11 cellular contexts compared by ENCODE assay signal in genomic region chrX:19811807-19812604, GRCh38.
DNase-seq lines count a peak whose midpoint lies in the region; ATAC-seq and TF ChIP-seq lines count a peak whose summit lies in the region.
"Had no signal": no experiment of that assay in that cellular context is flagged by ENCODE, and none has a peak within 500 bp of the region (broad histone marks: within the 10 kb centered on the region; RNA-seq: fewer than 3 reads in every experiment).

No MANE protein-coding gene starts in this region.

- TF ChIP-seq EP300 in neural cell (conservative IDR thresholded peaks at IDR 0.05; ENCODE audit: poor library complexity, severe bottlenecking) = no peak

- in situ Hi-C loops in KBM-7 (cut with MboI; ENCODE audit: low pct_unique_long_range_greater_than_20kb, low sequenced_read_pairs) = no loop called here

- H3K9me3 Mint-ChIP-seq in activated naive CD8-positive, alpha-beta T cell treated with anti-CD3 and anti-CD28 coated beads for 36 hours = peaks cover 4% of the 10 kb centered on the region
- no peaks in the 10 kb centered on the region; the same call in 2 of the 3 replicates for H3K9me3 Mint-ChIP-seq in GM23338

- H3F3A ChIP-seq in neural cell (ENCODE audit: insufficient read depth, low read length, poor library complexity, severe bottlenecking) (no peaks in the 10 kb centered on the region), GM23338 (replicated peaks; ENCODE audit: low read depth) (no peaks in the 10 kb centered on the region)

- H2AFZ ChIP-seq in neural cell (ENCODE audit: low read depth, low read length) (no peak overlapping the region), GM23338 (no peak overlapping the region)

- DNase-seq in GF-D8 (lab: John Stamatoyannopoulos, UW) (peak; percentile 57), KBM-7 (peak; percentile 75), NCI-H1105 (lab: John Stamatoyannopoulos, UW) (no peak), GM23338 (ENCODE audit: low spot score) (no peak), mesenteric fat pad (ENCODE audit: low spot score) (no peak)
- no peak for DNase-seq in activated naive CD8-positive, alpha-beta T cell treated with anti-CD3 and anti-CD28 coated beads for 36 hours
- DNase-seq: NCI-H1048, T1000 had no signal

- H3K27ac ChIP-seq in neural cell (ENCODE audit: low read length) (peak overlapping the region; percentile 89), GM23338 (ENCODE audit: low read depth) (no peak overlapping the region)

- no peaks in the 10 kb centered on the region for H3K9me2 ChIP-seq in neural cell (ENCODE audit: insufficient read depth, low read length)
- H3K9me2 ChIP-seq in GM23338 (ENCODE audit: insufficient read depth) = no peaks in the 10 kb centered on the region

- H3K36me3 ChIP-seq in neural cell (ENCODE audit: insufficient read depth, low read length) (no peaks in the 10 kb centered on the region), GM23338 (ENCODE audit: insufficient read depth) (no peaks in the 10 kb centered on the region)

- no peak overlapping the region for H3K4me2 ChIP-seq in neural cell (ENCODE audit: low read length)
- no peak overlapping the region for H3K4me2 ChIP-seq in GM23338
- H3K4me2 ChIP-seq: smooth muscle cell had no signal

- no peaks in the 10 kb centered on the region for H3K27me3 ChIP-seq in neural cell (ENCODE audit: insufficient read depth, low read depth, low read length)
- H3K27me3 ChIP-seq in GM23338 (ENCODE audit: insufficient read depth) = no peaks in the 10 kb centered on the region

- H3K4me1 ChIP-seq in GM23338 (ENCODE audit: insufficient read depth) = no peaks in the 10 kb centered on the region

- H3K9ac ChIP-seq in neural cell (ENCODE audit: low read length) = peak overlapping the region; percentile 49

- H3K27me3 Mint-ChIP-seq in activated naive CD8-positive, alpha-beta T cell treated with anti-CD3 and anti-CD28 coated beads for 36 hours = no peaks in the 10 kb centered on the region
- H3K27me3 Mint-ChIP-seq in GM23338 (ENCODE audit: insufficient read depth, low read depth, poor library complexity) = peaks cover 6% of the 10 kb centered on the region

- H3K4me3 ChIP-seq in neural cell (ENCODE audit: low read length) (peak overlapping the region; percentile 40), GM23338 (no peak overlapping the region)
- H3K4me3 ChIP-seq: smooth muscle cell had no signal

- H3K79me2 ChIP-seq in neural cell (replicated peaks; ENCODE audit: insufficient read depth, low read length) (no peaks in the 10 kb centered on the region), GM23338 (replicated peaks; ENCODE audit: insufficient read depth) (no peaks in the 10 kb centered on the region)

- ATAC-seq in HG03442 (IDR thresholded peaks at IDR 0.05; ENCODE audit: unreplicated experiment) = no peak
- no peak for ATAC-seq in GM23338

- H3K9me3 ChIP-seq in neural cell (ENCODE audit: low read length) = no peaks in the 10 kb centered on the region

- TF ChIP-seq RAD21 in neural cell (conservative IDR thresholded peaks at IDR 0.05) = no peak

- no peaks in the 10 kb centered on the region for H4K20me1 ChIP-seq in neural cell (ENCODE audit: insufficient read depth)
- H4K20me1 ChIP-seq in GM23338 (replicated peaks; ENCODE audit: insufficient read depth) = no peaks in the 10 kb centered on the region

- H3K27ac Mint-ChIP-seq in activated naive CD8-positive, alpha-beta T cell treated with anti-CD3 and anti-CD28 coated beads for 36 hours = peak overlapping the region; percentile 79
- no peak overlapping the region for H3K27ac Mint-ChIP-seq in GM23338

- peak overlapping the region; percentile 11 for H3K4me3 Mint-ChIP-seq in activated naive CD8-positive, alpha-beta T cell treated with anti-CD3 and anti-CD28 coated beads for 36 hours
- no peak overlapping the region for H3K4me3 Mint-ChIP-seq in GM23338

- H3K36me3 Mint-ChIP-seq in activated naive CD8-positive, alpha-beta T cell treated with anti-CD3 and anti-CD28 coated beads for 36 hours = peaks cover 19% of the 10 kb centered on the region
- H3K36me3 Mint-ChIP-seq in GM23338 (ENCODE audit: low read depth) = peaks cover 8% of the 10 kb centered on the region; the same call in 2 of the 3 replicates

- peaks cover 46% of the 10 kb centered on the region for H3K4me1 Mint-ChIP-seq in activated naive CD8-positive, alpha-beta T cell treated with anti-CD3 and anti-CD28 coated beads for 36 hours
- peaks cover 18% of the 10 kb centered on the region for H3K4me1 Mint-ChIP-seq in GM23338

- TF ChIP-seq CTCF in neural cell (IDR thresholded peaks at IDR 0.05; ENCODE audit: poor library complexity, severe bottlenecking) (no peak), GM23338 (conservative IDR thresholded peaks at IDR 0.05; ENCODE audit: low read depth in 2 of 2) (no peak)

TF ChIP-seq in neural cell, 6 proteins besides CTCF, POLR2A, EP300 and RAD21:
- TF ChIP-seq SMC3 (conservative IDR thresholded peaks at IDR 0.05; ENCODE audit: poor library complexity) = no peak
TF ChIP-seq in neural cell: peak in this region for 0.

TF ChIP-seq in GM23338, 12 proteins besides CTCF, POLR2A, EP300 and RAD21 (continues in another document):
- TF ChIP-seq EZH2 (IDR thresholded peaks at IDR 0.05; ENCODE audit: low read depth, unreplicated experiment) (no peak), JUNB (IDR thresholded peaks at IDR 0.05; ENCODE audit: unreplicated experiment) (no peak), ZNF114 (CRISPR knock-in tag; IDR thresholded peaks at IDR 0.05) (no peak), REST (IDR thresholded peaks at IDR 0.05; ENCODE audit: unreplicated experiment) (no peak), NANOG (IDR thresholded peaks at IDR 0.05; ENCODE audit: borderline replicate concordance) (no peak), ZNF331 (CRISPR knock-in tag; IDR thresholded peaks at IDR 0.05; ENCODE audit: low read depth) (no peak)

Comparison
In these comparisons a context has a peak if more than half of its experiments do, and no peak if none do; other contexts are left out.
1. DNase-seq: peak in GF-D8 (single experiment) and KBM-7 (single experiment); none in activated naive CD8-positive, alpha-beta T cell treated with anti-CD3 and anti-CD28 coated beads for 36 hours (single experiment), NCI-H1105 (single experiment), GM23338 (single experiment) and mesenteric fat pad (single experiment).